In the genomic region with DNA sequence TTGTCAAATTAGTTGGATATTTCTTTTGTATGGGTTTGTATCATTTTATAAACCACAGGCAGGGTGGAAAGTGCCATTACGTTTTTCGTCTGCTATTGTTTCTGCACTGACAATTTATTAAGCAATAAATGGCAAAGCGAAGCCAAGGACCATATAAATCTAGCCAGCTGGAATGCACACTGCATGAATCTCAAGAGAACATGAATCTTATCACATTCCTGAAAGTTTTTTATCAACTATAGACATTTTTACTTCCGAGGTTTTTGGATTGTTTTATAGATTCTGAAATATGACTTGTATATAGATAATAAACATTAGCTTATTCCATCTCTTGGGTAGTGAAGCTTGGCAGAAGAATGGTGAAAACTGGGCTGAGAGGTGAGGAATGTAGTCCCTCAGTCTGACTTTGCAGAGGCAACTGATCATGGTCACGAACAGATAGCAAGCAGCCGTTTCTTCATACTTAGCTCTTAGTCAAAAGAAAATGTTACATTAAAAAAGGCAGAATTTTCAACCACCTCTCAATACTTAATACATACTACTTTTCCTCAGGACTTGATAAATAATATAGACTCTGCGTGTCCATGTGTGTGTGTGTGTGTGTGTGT, we compare ENCODE assay signal across 1 cellular context.
TF ChIP-seq lines count a peak whose summit lies in the region.

No MANE protein-coding gene starts in this region.

TF ChIP-seq in IMR-90, 13 proteins besides CTCF, POLR2A, EP300 and RAD21:
- no peak for TF ChIP-seq CHD1 (IDR thresholded peaks at IDR 0.05; ENCODE audit: low read depth, low read length)
- TF ChIP-seq RCOR1 (IDR thresholded peaks at IDR 0.05; ENCODE audit: insufficient replicate concordance, low read length): no peak
- TF ChIP-seq MAZ (IDR thresholded peaks at IDR 0.05; ENCODE audit: borderline replicate concordance, low read depth, low read length): no peak
- no peak for TF ChIP-seq RFX5 (IDR thresholded peaks at IDR 0.05; ENCODE audit: low read depth, low read length)
- TF ChIP-seq MAFK (IDR thresholded peaks at IDR 0.05; ENCODE audit: low read depth, low read length): no peak
- no peak for TF ChIP-seq SMC3 (IDR thresholded peaks at IDR 0.05; ENCODE audit: low read depth, low read length)
- TF ChIP-seq NFE2L2 (IDR thresholded peaks at IDR 0.05; ENCODE audit: low read depth, low read length): no peak
- TF ChIP-seq, protein P1, sequence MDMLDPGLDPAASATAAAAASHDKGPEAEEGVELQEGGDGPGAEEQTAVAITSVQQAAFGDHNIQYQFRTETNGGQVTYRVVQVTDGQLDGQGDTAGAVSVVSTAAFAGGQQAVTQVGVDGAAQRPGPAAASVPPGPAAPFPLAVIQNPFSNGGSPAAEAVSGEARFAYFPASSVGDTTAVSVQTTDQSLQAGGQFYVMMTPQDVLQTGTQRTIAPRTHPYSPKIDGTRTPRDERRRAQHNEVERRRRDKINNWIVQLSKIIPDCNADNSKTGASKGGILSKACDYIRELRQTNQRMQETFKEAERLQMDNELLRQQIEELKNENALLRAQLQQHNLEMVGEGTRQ (IDR thresholded peaks at IDR 0.05; ENCODE audit: low read depth, low read length): no peak
- no peak for TF ChIP-seq FOS (IDR thresholded peaks at IDR 0.05; ENCODE audit: low read depth, low read length)
- TF ChIP-seq, protein P2, sequence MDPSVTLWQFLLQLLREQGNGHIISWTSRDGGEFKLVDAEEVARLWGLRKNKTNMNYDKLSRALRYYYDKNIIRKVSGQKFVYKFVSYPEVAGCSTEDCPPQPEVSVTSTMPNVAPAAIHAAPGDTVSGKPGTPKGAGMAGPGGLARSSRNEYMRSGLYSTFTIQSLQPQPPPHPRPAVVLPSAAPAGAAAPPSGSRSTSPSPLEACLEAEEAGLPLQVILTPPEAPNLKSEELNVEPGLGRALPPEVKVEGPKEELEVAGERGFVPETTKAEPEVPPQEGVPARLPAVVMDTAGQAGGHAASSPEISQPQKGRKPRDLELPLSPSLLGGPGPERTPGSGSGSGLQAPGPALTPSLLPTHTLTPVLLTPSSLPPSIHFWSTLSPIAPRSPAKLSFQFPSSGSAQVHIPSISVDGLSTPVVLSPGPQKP (IDR thresholded peaks at IDR 0.05; ENCODE audit: borderline replicate concordance, low read depth, low read length): no peak
